ENCODE assay signal across 20 cellular contexts in the genomic region with DNA sequence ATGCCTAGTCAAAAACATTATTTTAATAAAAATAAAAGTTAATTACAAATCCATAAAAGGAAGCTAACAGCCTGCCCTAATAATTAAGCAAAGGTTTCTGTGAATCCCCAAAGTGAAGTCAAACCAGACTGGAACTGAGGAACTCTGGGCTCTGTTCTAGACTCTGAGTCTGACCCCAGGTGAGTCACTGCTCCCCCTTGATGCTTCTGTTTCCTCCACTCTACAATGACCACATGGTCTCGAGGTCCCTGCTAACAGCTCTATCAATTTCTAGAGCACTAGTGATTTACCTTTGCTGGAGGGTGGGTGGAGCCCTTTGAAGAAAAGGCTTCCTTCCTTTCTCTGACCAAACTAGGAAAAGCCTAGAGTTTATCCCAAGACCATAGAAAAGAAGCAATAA. TPM values are rescaled to one million over a fixed set of nuclear protein-coding genes. Genes with fewer than 3 reads are reported as not detected.
DNase-seq lines count a peak whose midpoint lies in the region; ATAC-seq and TF ChIP-seq lines count a peak whose summit lies in the region.
"Had no signal": no experiment of that assay in that cellular context is flagged by ENCODE, and none has a peak within 500 bp of the region (broad histone marks: within the 10 kb centered on the region; RNA-seq: fewer than 3 reads in every experiment).

No MANE protein-coding gene starts in this region.

- H3K9me3 ChIP-seq in CD4-positive, alpha-beta memory T cell (ENCODE audit: control insufficient read depth in 1 of 2, low read length in 2 of 2), result no peaks in the 10 kb centered on the region
- no peaks in the 10 kb centered on the region for H3K9me3 ChIP-seq in HEK293 (ENCODE audit: control insufficient read depth, insufficient read depth, low read depth, low read length)
- H3K9me3 ChIP-seq: BLaER1 treated with 17β-estradiol and CSF1 and Interleukin-3, amounts not matched to agents 10 nM and 100 nM; left lung had no signal

- POLR2A ChIA-PET in CD4-positive, alpha-beta memory T cell (lab: Charles Lee; ENCODE audit: partially characterized antibody), result interaction anchor here (0.6 to 5.7 kb wide), 5 partner anchors 8 to 396 kb away, joined by 3 to 42 read pairs (median 4); a partner anchor contains a TSS
- POLR2A ChIA-PET in HEK293 (lab: Yijun Ruan, JAX), result no interaction called here
- POLR2A ChIA-PET in naive thymus-derived CD8-positive, alpha-beta T cell (lab: Charles Lee), result interaction anchor here (0.6 to 5.0 kb wide), 8 partner anchors 9 to 935 kb away, joined by 3 to 27 read pairs (median 4); no protein-coding TSS in a partner anchor
- POLR2A ChIA-PET in MCF 10A (lab: Yijun Ruan, JAX), result interaction anchor here (1.1 kb wide), 1 partner anchor 14 kb away, joined by 4 read pairs; no protein-coding TSS in a partner anchor

- peak overlapping the region in 4 of 8 donors; percentile 1 to 63 (median 26) for H3K4me3 Mint-ChIP-seq in CD4-positive, alpha-beta memory T cell
- peak overlapping the region; percentile 32 for H3K4me3 Mint-ChIP-seq in activated naive CD8-positive, alpha-beta T cell
- peak overlapping the region in 9 of 10 donors; percentile 19 to 54 (median 43) for H3K4me3 Mint-ChIP-seq in naive thymus-derived CD8-positive, alpha-beta T cell
- H3K4me3 Mint-ChIP-seq in MCF 10A (ENCODE audit: unreplicated experiment), result no peak overlapping the region
- H3K4me3 Mint-ChIP-seq: central memory CD8-positive, alpha-beta T cell; T-helper 1 cell treated with Interleukin-12 subunit alpha and Interleukin-12 subunit beta and Interleukin-4 antibody, amounts not matched to agents 30 μg/mL and 1 μg/mL, for 36 hours had no signal

- intact Hi-C loops in CD4-positive, alpha-beta memory T cell (cut with micrococcal nuclease), result no loop called here
- intact Hi-C loops in MCF 10A (cut with micrococcal nuclease), result no loop called here

- H3K9me3 Mint-ChIP-seq in CD4-positive, alpha-beta memory T cell, result no peaks in the 10 kb centered on the region
- no peaks in the 10 kb centered on the region for H3K9me3 Mint-ChIP-seq in activated naive CD8-positive, alpha-beta T cell (ENCODE audit: low read depth)
- no peaks in the 10 kb centered on the region for H3K9me3 Mint-ChIP-seq in naive thymus-derived CD8-positive, alpha-beta T cell
- H3K9me3 Mint-ChIP-seq in MCF 10A (ENCODE audit: unreplicated experiment), result no peaks in the 10 kb centered on the region
- H3K9me3 Mint-ChIP-seq: central memory CD8-positive, alpha-beta T cell; T-helper 1 cell treated with Interleukin-12 subunit alpha and Interleukin-12 subunit beta and Interleukin-4 antibody, amounts not matched to agents 30 μg/mL and 1 μg/mL, for 36 hours had no signal

- no TSS peak for BruUV-seq in MCF 10A (replicated peaks; lab: Mats Ljungman, UMichigan)

- H3K36me3 Mint-ChIP-seq in CD4-positive, alpha-beta memory T cell, result peaks cover 60 to 77% of the 10 kb centered on the region in 2 donors
- H3K36me3 Mint-ChIP-seq in activated naive CD8-positive, alpha-beta T cell, result peaks cover 30% of the 10 kb centered on the region
- H3K36me3 Mint-ChIP-seq in naive thymus-derived CD8-positive, alpha-beta T cell, result peaks cover 9 to 87% (median 27%) of the 10 kb centered on the region in 3 donors
- H3K36me3 Mint-ChIP-seq in MCF 10A (ENCODE audit: insufficient read depth, unreplicated experiment), result peaks cover 61% of the 10 kb centered on the region

- TF ChIP-seq POLR2A in erythroblast (IDR thresholded peaks at IDR 0.05; ENCODE audit: low read length), result no peak

- peak in 1 of 5 donors; percentile 61 for DNase-seq in CD4-positive, alpha-beta memory T cell
- DNase-seq in naive thymus-derived CD8-positive, alpha-beta T cell, result no peak
- no peak for DNase-seq in erythroblast (lab: John Stamatoyannopoulos, UW)
- DNase-seq in GF-D8 (lab: John Stamatoyannopoulos, UW), result no peak
- no peak for DNase-seq in MCF 10A (ENCODE audit: unreplicated experiment)
- no peak for DNase-seq in NK-92 (lab: John Stamatoyannopoulos, UW; ENCODE audit: unreplicated experiment)
- DNase-seq: activated CD4-positive, alpha-beta T cell treated with anti-CD3 and anti-CD28 coated beads, Interleukin-2, amount 50 U/mL, for 4 hours; GDM1; left lung; NCI-H2029 treated with DMSO at 0.1 percent for 48 hours; NCI-H774; RPMI8226; stimulated activated CD4-positive, alpha-beta T cell treated with anti-CD3 and anti-CD28 coated beads, Interleukin-1b, Interleukin-23, amount 100 ng/mL, for 48 hours; stimulated activated CD8-positive, alpha-beta memory T cell treated with anti-CD3 and anti-CD28 coated beads, Interleukin-4, amount 100 ng/mL, for 48 hours had no signal

- peaks cover 79% of the 10 kb centered on the region for H3K4me1 ChIP-seq in CD4-positive, alpha-beta memory T cell (ENCODE audit: insufficient read depth, low read length)
- peaks cover 23% of the 10 kb centered on the region for H3K4me1 ChIP-seq in HEK293 (ENCODE audit: control insufficient read depth, insufficient read depth, low read length)

- ATAC-seq in naive thymus-derived CD8-positive, alpha-beta T cell, result peak in 1 of 2 donors; percentile 48
- ATAC-seq: left lung had no signal

- H3K27ac Mint-ChIP-seq in CD4-positive, alpha-beta memory T cell, result peak overlapping the region; percentile 75 to 96 (median 83)
- H3K27ac Mint-ChIP-seq in activated naive CD8-positive, alpha-beta T cell, result peak overlapping the region; percentile 95
- H3K27ac Mint-ChIP-seq in naive thymus-derived CD8-positive, alpha-beta T cell, result peak overlapping the region; percentile 71 to 97 (median 86)
- no peak overlapping the region for H3K27ac Mint-ChIP-seq in MCF 10A (ENCODE audit: low read depth, unreplicated experiment)
- H3K27ac Mint-ChIP-seq: T-helper 1 cell treated with Interleukin-12 subunit alpha and Interleukin-12 subunit beta and Interleukin-4 antibody, amounts not matched to agents 30 μg/mL and 1 μg/mL, for 36 hours had no signal

- H3K27ac ChIP-seq in CD4-positive, alpha-beta memory T cell (ENCODE audit: low read depth, low read length), result no peak overlapping the region
- no peak overlapping the region for H3K27ac ChIP-seq in HEK293 (ENCODE audit: extremely low read depth, low read depth, low read length)
- H3K27ac ChIP-seq: hepatocyte had no signal

- H3K36me3 ChIP-seq in CD4-positive, alpha-beta memory T cell (ENCODE audit: insufficient read depth, low read length), result peaks cover 32% of the 10 kb centered on the region
- peaks cover 13 to 38% of the 10 kb centered on the region in 2 experiments for H3K36me3 ChIP-seq in HEK293 (ENCODE audit: control insufficient read depth in 2 of 2, insufficient read depth in 1 of 2, low read length in 2 of 2)

- no peaks in the 10 kb centered on the region for H3K27me3 Mint-ChIP-seq in CD4-positive, alpha-beta memory T cell
- H3K27me3 Mint-ChIP-seq in activated naive CD8-positive, alpha-beta T cell, result no peaks in the 10 kb centered on the region
- no peaks in the 10 kb centered on the region for H3K27me3 Mint-ChIP-seq in naive thymus-derived CD8-positive, alpha-beta T cell
- H3K27me3 Mint-ChIP-seq in MCF 10A (ENCODE audit: insufficient read depth, unreplicated experiment), result no peaks in the 10 kb centered on the region
- H3K27me3 Mint-ChIP-seq: central memory CD8-positive, alpha-beta T cell had no signal

- H3K4me3 ChIP-seq in CD4-positive, alpha-beta memory T cell (ENCODE audit: low read length in 2 of 2), result no peak overlapping the region
- H3K4me3 ChIP-seq in HEK293 (ENCODE audit: low read depth, low read length), result no peak overlapping the region
- H3K4me3 ChIP-seq: hepatocyte, left lung had no signal

- TF ChIP-seq CTCF in HEK293 (tag by site-specific recombination; IDR thresholded peaks at IDR 0.05) (no peak), MCF 10A (IDR thresholded peaks at IDR 0.05; ENCODE audit: unreplicated experiment) (no peak)

- H3K4me1 Mint-ChIP-seq in CD4-positive, alpha-beta memory T cell, result peaks cover 64 to 88% (median 77%) of the 10 kb centered on the region in 4 donors
- peaks cover 87% of the 10 kb centered on the region for H3K4me1 Mint-ChIP-seq in activated naive CD8-positive, alpha-beta T cell (ENCODE audit: low read depth)
- H3K4me1 Mint-ChIP-seq in naive thymus-derived CD8-positive, alpha-beta T cell, result peaks cover 55 to 95% (median 87%) of the 10 kb centered on the region in 4 donors
- peaks cover 33% of the 10 kb centered on the region for H3K4me1 Mint-ChIP-seq in MCF 10A (ENCODE audit: insufficient read depth, unreplicated experiment)

- CTCF ChIA-PET in CD4-positive, alpha-beta memory T cell (lab: Charles Lee; ENCODE audit: partially characterized antibody), result interaction anchor here (0.6 to 3.1 kb wide), 6 partner anchors 9 to 139 kb away, joined by 3 to 24 read pairs (median 4); no protein-coding TSS in a partner anchor
- CTCF ChIA-PET in HEK293 (lab: Yijun Ruan, JAX), result no interaction called here
- CTCF ChIA-PET in MCF 10A (lab: Yijun Ruan, JAX), result interaction anchor here (1.1 kb wide), 1 partner anchor 207 kb away, joined by 3 read pairs; no protein-coding TSS in a partner anchor

- H3K27me3 ChIP-seq in CD4-positive, alpha-beta memory T cell (ENCODE audit: insufficient read depth, low read length), result no peaks in the 10 kb centered on the region
- H3K27me3 ChIP-seq: BLaER1 treated with 17β-estradiol and CSF1 and Interleukin-3, amounts not matched to agents 10 nM and 100 nM; hepatocyte; left lung had no signal

TF ChIP-seq in HEK293, 187 proteins besides CTCF, POLR2A, EP300 and RAD21 (continues in another document):
- TF ChIP-seq, protein P1, sequence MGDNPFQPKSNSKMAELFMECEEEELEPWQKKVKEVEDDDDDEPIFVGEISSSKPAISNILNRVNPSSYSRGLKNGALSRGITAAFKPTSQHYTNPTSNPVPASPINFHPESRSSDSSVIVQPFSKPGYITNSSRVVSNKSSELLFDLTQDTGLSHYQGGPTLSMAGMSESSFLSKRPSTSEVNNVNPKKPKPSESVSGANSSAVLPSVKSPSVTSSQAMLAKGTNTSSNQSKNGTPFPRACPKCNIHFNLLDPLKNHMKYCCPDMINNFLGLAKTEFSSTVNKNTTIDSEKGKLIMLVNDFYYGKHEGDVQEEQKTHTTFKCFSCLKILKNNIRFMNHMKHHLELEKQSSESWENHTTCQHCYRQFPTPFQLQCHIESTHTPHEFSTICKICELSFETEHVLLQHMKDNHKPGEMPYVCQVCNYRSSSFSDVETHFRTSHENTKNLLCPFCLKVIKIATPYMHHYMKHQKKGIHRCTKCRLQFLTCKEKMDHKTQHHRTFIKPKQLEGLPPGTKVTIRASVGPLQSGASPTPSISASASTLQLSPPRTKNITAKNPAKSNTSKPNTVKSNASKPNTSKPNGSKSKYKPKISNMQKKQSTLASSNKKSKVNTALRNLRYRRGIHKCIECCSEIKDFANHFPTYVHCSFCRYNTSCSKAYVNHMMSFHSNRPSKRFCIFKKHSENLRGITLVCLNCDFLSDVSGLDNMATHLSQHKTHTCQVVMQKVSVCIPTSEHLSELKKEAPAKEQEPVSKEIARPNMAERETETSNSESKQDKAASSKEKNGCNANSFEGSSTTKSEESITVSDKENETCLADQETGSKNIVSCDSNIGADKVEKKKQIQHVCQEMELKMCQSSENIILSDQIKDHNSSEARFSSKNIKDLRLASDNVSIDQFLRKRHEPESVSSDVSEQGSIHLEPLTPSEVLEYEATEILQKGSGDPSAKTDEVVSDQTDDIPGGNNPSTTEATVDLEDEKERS (tag by site-specific recombination; IDR thresholded peaks at IDR 0.05), result no peak

RNA-seq across cellular contexts. Expression of a gene that starts 32.4 kb away (rescaled TPM):
- 100 to 1,000 TPM; 347 to 350 TPM for total RNA-seq in CD4-positive, alpha-beta memory T cell
- 10 to 100 TPM; 35.7 to 90.7 TPM for polyA plus RNA-seq in CD4-positive, alpha-beta memory T cell
- 100 to 1,000 TPM; 445 to 470 TPM for total RNA-seq in naive thymus-derived CD8-positive, alpha-beta T cell
- 100 to 1,000 TPM in 1 of 3 donors, 10 to 100 TPM in 2; 90.2 to 109 (median 96.4) TPM for polyA plus RNA-seq in naive thymus-derived CD8-positive, alpha-beta T cell
- 184 and 200 TPM in 2 replicates for total RNA-seq in MCF 10A (2022)
